In the genomic region with DNA sequence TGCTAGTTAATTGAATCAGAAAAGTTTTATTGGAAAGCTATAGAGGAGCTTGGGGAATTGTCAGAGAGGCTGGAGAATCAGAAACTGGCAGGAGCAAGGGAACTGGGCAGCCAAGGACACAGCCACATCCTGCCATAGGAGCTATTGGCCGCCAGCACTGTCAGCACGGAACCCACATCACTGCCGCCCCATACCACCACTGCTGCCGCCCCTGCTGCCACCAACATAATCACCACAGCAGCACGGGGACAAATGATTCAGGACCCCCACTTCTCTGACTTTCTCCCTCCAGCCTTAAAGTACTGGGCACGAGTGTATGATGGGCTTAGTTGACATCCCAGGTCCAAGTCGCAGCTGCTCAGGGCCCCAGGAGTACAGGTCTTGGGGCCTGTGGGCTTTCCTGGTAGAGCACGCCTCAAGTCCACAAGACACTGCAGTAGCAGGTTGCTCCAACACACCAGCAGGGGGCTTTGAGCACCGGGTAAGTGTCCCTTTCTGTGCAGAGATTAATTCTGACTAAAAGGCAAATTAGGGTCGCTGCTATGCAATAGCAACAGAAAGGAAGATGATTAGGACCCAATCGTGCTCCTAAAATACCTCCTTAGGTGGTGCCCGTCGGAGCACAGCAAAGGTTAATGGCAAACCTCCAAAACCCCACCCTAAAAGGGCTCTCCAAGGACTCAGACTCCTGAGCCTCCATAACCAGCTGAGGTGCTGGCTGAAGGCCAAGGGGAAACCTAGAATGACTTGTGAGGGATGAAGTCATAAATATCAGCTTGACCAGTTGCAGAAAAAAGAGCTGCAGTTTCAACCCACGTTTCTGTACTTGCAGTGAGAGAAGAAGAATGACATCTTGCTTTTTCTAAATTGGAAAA, we compare ENCODE assay signal across 9 cellular contexts. TPM values are rescaled to one million over a fixed set of nuclear protein-coding genes. Genes with fewer than 3 reads are reported as not detected.
DNase-seq lines count a peak whose midpoint lies in the region; ATAC-seq, FAIRE-seq and TF ChIP-seq lines count a peak whose summit lies in the region.
"Had no signal": no experiment of that assay in that cellular context is flagged by ENCODE, and none has a peak within 500 bp of the region (broad histone marks: within the 10 kb centered on the region; RNA-seq: fewer than 3 reads in every experiment).

No MANE protein-coding gene starts in this region.

- H3K4me3 ChIP-seq in KMS-11 (IDR thresholded peaks at IDR 0.05; ENCODE audit: insufficient read depth, low read depth, low read length) (no peak overlapping the region), SK-N-SH (ENCODE audit: low read depth in 2 of 2, low read length in 1 of 2) (no peak overlapping the region), endothelial cell of umbilical vein (replicated peaks in 1 of 3; ENCODE audit: insufficient read depth in 1 of 3, low read depth in 1 of 3, low read length in 3 of 3) (no peak overlapping the region)

- no peak overlapping the region for H3K27ac ChIP-seq in KMS-11
- no peak overlapping the region for H3K27ac ChIP-seq in SK-N-SH (ENCODE audit: low read depth in 2 of 2, low read length in 1 of 2)
- no peak overlapping the region for H3K27ac ChIP-seq in endothelial cell of umbilical vein (ENCODE audit: insufficient read depth, low read depth, low read length)

- peak; percentile 48; the same call in 1 of the 2 replicates for TF ChIP-seq CTCF in KMS-11 (conservative IDR thresholded peaks at IDR 0.05; ENCODE audit: low read depth, low read length)
- peak; percentile 66 for TF ChIP-seq CTCF in SK-N-SH (IDR thresholded peaks at IDR 0.05)
- TF ChIP-seq CTCF in endothelial cell of umbilical vein (IDR thresholded peaks at IDR 0.05; ENCODE audit: extremely low read depth in 1 of 2, insufficient read depth in 1 of 2, low read depth in 1 of 2, low read length in 2 of 2): peak; percentile 44 to 62

- CTCF ChIA-PET in SK-N-SH (lab: Yijun Ruan, JAX): interaction anchor here (0.6 to 3.7 kb wide), 26 partner anchors 11 to 331 kb away, joined by 3 to 18 read pairs (median 4); no protein-coding TSS in a partner anchor
- CTCF ChIA-PET in endothelial cell of umbilical vein (lab: Charles Lee): interaction anchor here (0.7 to 1.2 kb wide), 3 partner anchors 21 to 331 kb away, joined by 3 to 5 read pairs (median 3); no protein-coding TSS in a partner anchor

- DNase-seq in activated T-cell treated with anti-CD3 and anti-CD28 coated beads, Interleukin-2, amount 50 U/mL, for 1 hour: peak; percentile 34
- no peak for DNase-seq in activated T-cell treated with anti-CD3 and anti-CD28 coated beads, Interleukin-2, amount 50 U/mL, for 24 hours
- DNase-seq in SK-N-SH: peak; percentile 65
- DNase-seq in endothelial cell of umbilical vein (ENCODE audit: low read depth, low spot score): peak; percentile 71
- DNase-seq in naive B cell: no peak

- peaks cover 27% of the 10 kb centered on the region for H3K4me1 Mint-ChIP-seq in activated T-cell treated with anti-CD3 and anti-CD28 coated beads, Interleukin-2, amount 50 U/mL, for 24 hours (ENCODE audit: low read depth)
- H3K4me1 Mint-ChIP-seq in naive B cell: peaks cover 3 to 10% (median 9%) of the 10 kb centered on the region in 3 donors

- no peaks in the 10 kb centered on the region for H3K36me3 ChIP-seq in KMS-11 (ENCODE audit: insufficient read depth)
- H3K36me3 ChIP-seq in SK-N-SH (replicated peaks in 1 of 2; ENCODE audit: control insufficient read depth in 1 of 2, insufficient read depth in 2 of 2, low read length in 1 of 2): peaks cover 0 to 4% of the 10 kb centered on the region in 2 experiments
- H3K36me3 ChIP-seq in endothelial cell of umbilical vein (ENCODE audit: control insufficient read depth in 2 of 2, extremely low read depth in 1 of 2, insufficient read depth in 2 of 2, low read length in 2 of 2): peaks cover 0 to 2% of the 10 kb centered on the region in 2 experiments

- H3K9me3 ChIP-seq in SK-N-SH: no peaks in the 10 kb centered on the region
- H3K9me3 ChIP-seq in endothelial cell of umbilical vein (replicated peaks; ENCODE audit: control insufficient read depth, insufficient read depth, low read length): no peaks in the 10 kb centered on the region

- no peak overlapping the region for H3K9ac ChIP-seq in KMS-11
- H3K9ac ChIP-seq in SK-N-SH: no peak overlapping the region
- no peak overlapping the region for H3K9ac ChIP-seq in endothelial cell of umbilical vein (replicated peaks; ENCODE audit: extremely low read depth, insufficient read depth, low read length)

- H3K79me2 ChIP-seq in KMS-11 (ENCODE audit: insufficient read depth, low read depth): no peaks in the 10 kb centered on the region
- H3K79me2 ChIP-seq in SK-N-SH (ENCODE audit: insufficient read depth): no peaks in the 10 kb centered on the region
- no peaks in the 10 kb centered on the region for H3K79me2 ChIP-seq in endothelial cell of umbilical vein (ENCODE audit: control insufficient read depth, insufficient read depth, low read length)

- FAIRE-seq in endothelial cell of umbilical vein (lab: Jason Lieb, UNC): peak; percentile 86

- peaks cover 17% of the 10 kb centered on the region for H3K36me3 Mint-ChIP-seq in activated T-cell treated with anti-CD3 and anti-CD28 coated beads, Interleukin-2, amount 50 U/mL, for 24 hours (ENCODE audit: low read depth)
- H3K36me3 Mint-ChIP-seq in naive B cell: peaks cover 0 to 11% of the 10 kb centered on the region in 2 donors

- dilution Hi-C loops in endothelial cell of umbilical vein (cut with MboI; ENCODE audit: extremely low pct_ligation_motif_present, low sequenced_read_pairs): no loop called here

- H3K4me3 Mint-ChIP-seq in activated T-cell treated with anti-CD3 and anti-CD28 coated beads, Interleukin-2, amount 50 U/mL, for 24 hours: no peak overlapping the region
- no peak overlapping the region for H3K4me3 Mint-ChIP-seq in naive B cell
- H3K4me3 Mint-ChIP-seq: dendritic cell treated with granulocyte-macrophage colony-stimulating factor and Interleukin-4, amounts not matched to agents 40 ng/mL and 50 ng/mL, for 4 days had no signal

- no peak for TF ChIP-seq EP300 in SK-N-SH (IDR thresholded peaks at IDR 0.05; ENCODE audit: borderline replicate concordance in 1 of 2, low read depth in 1 of 2, low read length in 1 of 2)

- intact Hi-C loops in endothelial cell of umbilical vein (cut with micrococcal nuclease): loop anchor here (1.0 kb wide), 1 partner anchor 64 kb away; no protein-coding TSS in a partner anchor

- TF ChIP-seq RAD21 in SK-N-SH (IDR thresholded peaks at IDR 0.05; ENCODE audit: low read length): peak; percentile 57

- H3K4me2 ChIP-seq in KMS-11: no peak overlapping the region
- no peak overlapping the region for H3K4me2 ChIP-seq in SK-N-SH
- H3K4me2 ChIP-seq in endothelial cell of umbilical vein (ENCODE audit: insufficient read depth, low read length): no peak overlapping the region

- no peak overlapping the region for H3K27ac Mint-ChIP-seq in activated T-cell treated with anti-CD3 and anti-CD28 coated beads, Interleukin-2, amount 50 U/mL, for 24 hours
- peak overlapping the region in 2 of 6 donors; percentile 61 to 88 for H3K27ac Mint-ChIP-seq in naive B cell
- H3K27ac Mint-ChIP-seq: dendritic cell treated with granulocyte-macrophage colony-stimulating factor and Interleukin-4, amounts not matched to agents 40 ng/mL and 50 ng/mL, for 4 days had no signal

- WGBS in SK-N-SH (ENCODE audit: low lambda C conversion rate): 30% methylated on average over 13 of the region's 14 CpGs

- no peaks in the 10 kb centered on the region for H3K9me2 ChIP-seq in SK-N-SH

- ATAC-seq in GM21825 (IDR thresholded peaks at IDR 0.05; ENCODE audit: unreplicated experiment): peak; percentile 59
- ATAC-seq in naive B cell (ENCODE audit: low read depth in 2 of 2): peak; percentile 51 to 52
- ATAC-seq in HG03457 (IDR thresholded peaks at IDR 0.05; ENCODE audit: unreplicated experiment): no peak

- BruUV-seq in endothelial cell of umbilical vein (replicated peaks; lab: Mats Ljungman, UMichigan): no TSS peak

- no peaks in the 10 kb centered on the region for H3K9me3 Mint-ChIP-seq in activated T-cell treated with anti-CD3 and anti-CD28 coated beads, Interleukin-2, amount 50 U/mL, for 24 hours
- H3K9me3 Mint-ChIP-seq in naive B cell: no peaks in the 10 kb centered on the region
- H3K9me3 Mint-ChIP-seq: dendritic cell treated with granulocyte-macrophage colony-stimulating factor and Interleukin-4, amounts not matched to agents 40 ng/mL and 50 ng/mL, for 4 days had no signal

- H3K27me3 ChIP-seq in KMS-11 (ENCODE audit: insufficient read depth, low read depth): no peaks in the 10 kb centered on the region
- H3K27me3 ChIP-seq in SK-N-SH (ENCODE audit: insufficient read depth): peaks cover 7% of the 10 kb centered on the region; the same call in 1 of the 2 replicates
- no peaks in the 10 kb centered on the region for H3K27me3 ChIP-seq in endothelial cell of umbilical vein (ENCODE audit: control insufficient read depth in 2 of 2, insufficient read depth in 2 of 2, low read length in 2 of 2)

- peaks cover 45% of the 10 kb centered on the region for H3K27me3 Mint-ChIP-seq in activated T-cell treated with anti-CD3 and anti-CD28 coated beads, Interleukin-2, amount 50 U/mL, for 24 hours
- no peaks in the 10 kb centered on the region for H3K27me3 Mint-ChIP-seq in naive B cell
- H3K27me3 Mint-ChIP-seq: dendritic cell treated with granulocyte-macrophage colony-stimulating factor and Interleukin-4, amounts not matched to agents 40 ng/mL and 50 ng/mL, for 4 days had no signal

- H2AFZ ChIP-seq in KMS-11 (ENCODE audit: low read depth) (no peak overlapping the region), SK-N-SH (ENCODE audit: low read depth) (no peak overlapping the region), endothelial cell of umbilical vein (ENCODE audit: low read depth, low read length) (no peak overlapping the region)

- POLR2A ChIA-PET in SK-N-SH (lab: Yijun Ruan, JAX) (no interaction called here), endothelial cell of umbilical vein (lab: Charles Lee) (interaction anchor here (0.7 kb wide), 1 partner anchor 330 kb away, joined by 4 read pairs; a partner anchor contains a TSS)

- TF ChIP-seq POLR2A in endothelial cell of umbilical vein (IDR thresholded peaks at IDR 0.05; ENCODE audit: low read depth, low read length): no peak

- no peaks in the 10 kb centered on the region for H4K20me1 ChIP-seq in KMS-11 (ENCODE audit: insufficient read depth)
- H4K20me1 ChIP-seq in SK-N-SH (ENCODE audit: insufficient read depth): no peaks in the 10 kb centered on the region
- H4K20me1 ChIP-seq in endothelial cell of umbilical vein (replicated peaks; ENCODE audit: control insufficient read depth, extremely low read depth, insufficient read depth, low read length): no peaks in the 10 kb centered on the region

- H3F3A ChIP-seq in SK-N-SH (replicated peaks; ENCODE audit: insufficient read depth): peaks cover 4% of the 10 kb centered on the region

- no peaks in the 10 kb centered on the region for H3K9me1 ChIP-seq in endothelial cell of umbilical vein (replicated peaks; ENCODE audit: control insufficient read depth, extremely low read depth, insufficient read depth, low read length)

- H3K4me1 ChIP-seq in KMS-11 (ENCODE audit: low read depth, poor library complexity, severe bottlenecking) (no peaks in the 10 kb centered on the region), SK-N-SH (ENCODE audit: control insufficient read depth in 1 of 2, insufficient read depth in 2 of 2, low read depth in 1 of 2, low read length in 1 of 2) (peaks cover 0 to 2% of the 10 kb centered on the region in 2 experiments; a peak in 1 of 4 replicates), endothelial cell of umbilical vein (ENCODE audit: control insufficient read depth, extremely low read depth, insufficient read depth, low read length) (peaks cover 2% of the 10 kb centered on the region)

RNA-seq across cellular contexts. Expression of a gene that starts 6.8 kb away (rescaled TPM):
- polyA plus RNA-seq in SK-N-SH (2012; rRNA removed) (15.7 and 16.5 TPM in 2 replicates), endothelial cell of umbilical vein (7.4 and 8.2 TPM in 2 replicates), naive B cell (ENCODE audit: low read depth in 6 of 6) (10 to 100 TPM; 23.7 to 54.2 (median 39.2) TPM)
- 15.1 and 15.7 TPM in 2 replicates for polyA plus RNA-seq in SK-N-SH (2012; cell fraction: cytosol; rRNA removed)
- polyA plus RNA-seq in SK-N-SH (2012; cell fraction: nucleus; rRNA removed): 12.4 and 14.4 TPM in 2 replicates
- total RNA-seq in endothelial cell of umbilical vein: 14.6 and 16.1 TPM in 2 replicates
- polyA plus RNA-seq in endothelial cell of umbilical vein (2011; cell fraction: cytosol; rRNA removed): 9.3 and 10.6 TPM in 2 replicates
- polyA plus RNA-seq in endothelial cell of umbilical vein (2011; cell fraction: nucleus; rRNA removed): 7.3 and 7.9 TPM in 2 replicates
- 18.1 and 19.2 TPM in 2 replicates for polyA plus RNA-seq in endothelial cell of umbilical vein (2012)
- polyA minus RNA-seq in endothelial cell of umbilical vein: 9.4 and 13.3 TPM in 2 replicates
- 2.8 TPM for polyA minus RNA-seq in endothelial cell of umbilical vein (2011; cell fraction: cytosol; rRNA and poly(A)+ RNA removed)
- 2.1 and 2.9 TPM in 2 replicates for polyA minus RNA-seq in endothelial cell of umbilical vein (2011; cell fraction: nucleus; rRNA and poly(A)+ RNA removed)

Comparison
In these comparisons a context has a peak if more than half of its experiments do, and no peak if none do; other contexts are left out.
1. DNase-seq: peak in activated T-cell treated with anti-CD3 and anti-CD28 coated beads, Interleukin-2, amount 50 U/mL, for 1 hour (single experiment), SK-N-SH (single experiment) and endothelial cell of umbilical vein (single experiment); none in activated T-cell treated with anti-CD3 and anti-CD28 coated beads, Interleukin-2, amount 50 U/mL, for 24 hours (single experiment) and naive B cell (single experiment).
2. Peak in every context shown above with its lines, with median percentiles within 50 percentile points of each other: CTCF ChIP-seq.